ENCODE assay signal across 11 cellular contexts in genomic region chr2:112031916-112032582, GRCh38. TPM values are rescaled to one million over a fixed set of nuclear protein-coding genes. Genes with fewer than 3 reads are reported as not detected.
DNase-seq lines count a peak whose midpoint lies in the region; ATAC-seq and TF ChIP-seq lines count a peak whose summit lies in the region.
"Had no signal": no experiment of that assay in that cellular context is flagged by ENCODE, and none has a peak within 500 bp of the region (broad histone marks: within the 10 kb centered on the region; RNA-seq: fewer than 3 reads in every experiment).

No MANE protein-coding gene starts in this region.

- no peaks in the 10 kb centered on the region for H4K20me1 ChIP-seq in MM.1S (ENCODE audit: insufficient read depth, low read length)

- 42 to 49% methylated on average over 6 to 8 of the region's 11 CpGs for WGBS in mesodermal cell (ENCODE audit: insufficient coverage in 2 of 2), 2 experiments

- intact Hi-C loops in dendritic cell treated with granulocyte-macrophage colony-stimulating factor and Interleukin-4, amounts not matched to agents 40 ng/mL and 50 ng/mL, for 4 days (cut with micrococcal nuclease) = loop anchor here (10.0 kb wide), 1 partner anchor 47 kb away; no protein-coding TSS in a partner anchor

- H3K79me2 ChIP-seq in ACC112 (ENCODE audit: control insufficient read depth, insufficient read depth, low read length, unreplicated experiment) (no peaks in the 10 kb centered on the region), MM.1S (ENCODE audit: low read length) (no peaks in the 10 kb centered on the region)

- peak overlapping the region; percentile 85 for H3K4me2 ChIP-seq in MM.1S (ENCODE audit: low read depth, low read length)

- no peaks in the 10 kb centered on the region for H3K9me3 Mint-ChIP-seq in dendritic cell treated with granulocyte-macrophage colony-stimulating factor and Interleukin-4, amounts not matched to agents 40 ng/mL and 50 ng/mL, for 4 days

- no peaks in the 10 kb centered on the region for H3K9me3 ChIP-seq in MM.1S (replicated peaks; ENCODE audit: insufficient read depth, low read length)
- no peaks in the 10 kb centered on the region for H3K9me3 ChIP-seq in mesodermal cell (ENCODE audit: control insufficient read depth, low read length)
- H3K9me3 ChIP-seq: neutrophil had no signal

- H3K36me3 ChIP-seq in ACC112 (ENCODE audit: insufficient read depth, low read length) (no peaks in the 10 kb centered on the region), MM.1S (replicated peaks; ENCODE audit: insufficient read depth, low read length) (no peaks in the 10 kb centered on the region), mesodermal cell (ENCODE audit: control insufficient read depth, insufficient read depth, low read length) (peaks cover 2% of the 10 kb centered on the region)
- H3K36me3 ChIP-seq: neutrophil had no signal

- no peak for TF ChIP-seq CTCF in MM.1S (IDR thresholded peaks at IDR 0.05; ENCODE audit: low read length)

- H3K4me1 Mint-ChIP-seq in dendritic cell treated with granulocyte-macrophage colony-stimulating factor and Interleukin-4, amounts not matched to agents 40 ng/mL and 50 ng/mL, for 4 days (ENCODE audit: low read depth) = peaks cover 16% of the 10 kb centered on the region

- H3K9ac ChIP-seq in MM.1S (ENCODE audit: low read length) = peak overlapping the region; percentile 56

- H3K27ac ChIP-seq in ACC112 (ENCODE audit: low read depth, low read length) (peak overlapping the region; percentile 81; the same call in 1 of the 2 replicates), MM.1S (ENCODE audit: low read length) (peak overlapping the region; percentile 92), mesodermal cell (ENCODE audit: low read depth, low read length, severe bottlenecking) (peak overlapping the region; percentile 81)

- peak overlapping the region; percentile 66 for H3K27ac Mint-ChIP-seq in dendritic cell treated with granulocyte-macrophage colony-stimulating factor and Interleukin-4, amounts not matched to agents 40 ng/mL and 50 ng/mL, for 4 days
- H3K27ac Mint-ChIP-seq: activated naive CD8-positive, alpha-beta T cell treated with anti-CD3 and anti-CD28 coated beads for 36 hours; CD4-positive, CD25-positive, alpha-beta regulatory T cell had no signal

- ATAC-seq in HG03571 (IDR thresholded peaks at IDR 0.05; ENCODE audit: unreplicated experiment) = no peak

- H3K36me3 Mint-ChIP-seq in dendritic cell treated with granulocyte-macrophage colony-stimulating factor and Interleukin-4, amounts not matched to agents 40 ng/mL and 50 ng/mL, for 4 days (ENCODE audit: low read depth) = no peaks in the 10 kb centered on the region
- H3K36me3 Mint-ChIP-seq: activated naive CD8-positive, alpha-beta T cell treated with anti-CD3 and anti-CD28 coated beads for 36 hours; CD4-positive, CD25-positive, alpha-beta regulatory T cell had no signal

- H3K4me1 ChIP-seq in ACC112 (ENCODE audit: control insufficient read depth, insufficient read depth, low read length, unreplicated experiment) = peaks cover 25% of the 10 kb centered on the region
- H3K4me1 ChIP-seq in MM.1S (ENCODE audit: low read length) = peaks cover 35% of the 10 kb centered on the region
- peaks cover 7% of the 10 kb centered on the region for H3K4me1 ChIP-seq in mesodermal cell (ENCODE audit: control insufficient read depth, insufficient read depth, low read length, poor library complexity, severe bottlenecking)

- peaks cover 3% of the 10 kb centered on the region for H3K27me3 Mint-ChIP-seq in dendritic cell treated with granulocyte-macrophage colony-stimulating factor and Interleukin-4, amounts not matched to agents 40 ng/mL and 50 ng/mL, for 4 days

- H3F3A ChIP-seq in MM.1S (ENCODE audit: insufficient read depth, low read length) = peaks cover 31% of the 10 kb centered on the region

- H3K4me3 Mint-ChIP-seq in dendritic cell treated with granulocyte-macrophage colony-stimulating factor and Interleukin-4, amounts not matched to agents 40 ng/mL and 50 ng/mL, for 4 days = peak overlapping the region; percentile 26
- H3K4me3 Mint-ChIP-seq: activated naive CD8-positive, alpha-beta T cell treated with anti-CD3 and anti-CD28 coated beads for 36 hours; CD4-positive, CD25-positive, alpha-beta regulatory T cell had no signal

- H2AFZ ChIP-seq in ACC112 (ENCODE audit: low read length, unreplicated experiment) (peak overlapping the region; percentile 65), MM.1S (ENCODE audit: low read length) (peak overlapping the region; percentile 52)

- DNase-seq in MM.1S (peak; percentile 66), kidney tubule cell (ENCODE audit: low spot score) (no peak)
- no peak for DNase-seq in activated T-cell treated with anti-CD3 and anti-CD28 coated beads, Interleukin-2, amount 50 U/mL, for 1 hour
- no peak for DNase-seq in activated CD8-positive, alpha-beta memory T cell treated with anti-CD3 and anti-CD28 coated beads, Interleukin-2, amount 50 U/mL, for 48 hours
- DNase-seq: activated naive CD8-positive, alpha-beta T cell treated with anti-CD3 and anti-CD28 coated beads for 36 hours; CD4-positive, CD25-positive, alpha-beta regulatory T cell had no signal

- H3K9me2 ChIP-seq in MM.1S (replicated peaks; ENCODE audit: insufficient read depth, low read length) = no peaks in the 10 kb centered on the region

- H3K27me3 ChIP-seq in ACC112 (ENCODE audit: insufficient read depth, low read length) (no peaks in the 10 kb centered on the region), MM.1S (replicated peaks; ENCODE audit: insufficient read depth, low read length) (no peaks in the 10 kb centered on the region)
- H3K27me3 ChIP-seq: neutrophil had no signal

- H3K4me3 ChIP-seq in ACC112 (ENCODE audit: low read depth, low read length) (no peak overlapping the region), MM.1S (ENCODE audit: low read length) (peak overlapping the region; percentile 30), mesodermal cell (ENCODE audit: extremely low read depth, insufficient read depth, low read length, poor library complexity, severe bottlenecking) (no peak overlapping the region)

RNA-seq across cellular contexts. Expression of gene TMEM87B, which starts 23.0 kb away (rescaled TPM):
- 41.9 TPM for polyA plus RNA-seq in mesodermal cell (2013, experiment 1 of 2)
- 40.2 TPM for polyA plus RNA-seq in mesodermal cell (2013, experiment 2 of 2)
